Comparison of ENCODE assay signal across 1 cellular context in genomic region chr11:58774164-58774593, GRCh38.
TF ChIP-seq lines count a peak whose summit lies in the region.

No MANE protein-coding gene starts in this region.

TF ChIP-seq in K562, 482 proteins besides CTCF, POLR2A, EP300 and RAD21 (continued from another document and continues in another):
- TF ChIP-seq CREB5 (CRISPR knock-in tag; IDR thresholded peaks at IDR 0.05): no peak
- no peak for TF ChIP-seq HBP1 (CRISPR knock-in tag; IDR thresholded peaks at IDR 0.05)
- no peak for TF ChIP-seq ZNF12 (CRISPR knock-in tag; IDR thresholded peaks at IDR 0.05)
- TF ChIP-seq PYGO2 (tag; IDR thresholded peaks at IDR 0.05): peak; percentile 9; the same call in 1 of the 2 replicates
- no peak for TF ChIP-seq MGA (IDR thresholded peaks at IDR 0.05)
- no peak for TF ChIP-seq FOXO4 (CRISPR knock-in tag; IDR thresholded peaks at IDR 0.05)
- no peak for TF ChIP-seq CHAMP1 (IDR thresholded peaks at IDR 0.05)
- 0 out of 2 replicates have a peak, but pooled peaks have one; percentile 36 for TF ChIP-seq ZNF197 (CRISPR knock-in tag; IDR thresholded peaks at IDR 0.05; ENCODE audit: low read depth)
- TF ChIP-seq RBM39 (optimal IDR thresholded peaks at IDR 0.05; ENCODE audit: low read depth, low read length): no peak
- no peak for TF ChIP-seq SETDB1 (IDR thresholded peaks at IDR 0.05; ENCODE audit: low read length)
- no peak for TF ChIP-seq ZNF696 (CRISPR knock-in tag; conservative IDR thresholded peaks at IDR 0.05)
- TF ChIP-seq ZBTB34 (CRISPR knock-in tag; IDR thresholded peaks at IDR 0.05): peak; percentile 23; the same call in 1 of the 2 replicates
- TF ChIP-seq NR3C1 (CRISPR knock-in tag; IDR thresholded peaks at IDR 0.05): no peak
- no peak for TF ChIP-seq MLX (CRISPR knock-in tag; conservative IDR thresholded peaks at IDR 0.05)
- 0 out of 2 replicates have a peak, but pooled peaks have one; percentile 64 for TF ChIP-seq IFI16 (CRISPR knock-in tag; IDR thresholded peaks at IDR 0.05)
- no peak for TF ChIP-seq THRA (IDR thresholded peaks at IDR 0.05)
- TF ChIP-seq DEAF1 (CRISPR knock-in tag; IDR thresholded peaks at IDR 0.05): 0 out of 2 replicates have a peak, but pooled peaks have one; percentile 29
- 0 out of 2 replicates have a peak, but pooled peaks have one; percentile 47 for TF ChIP-seq ZNF668 (CRISPR knock-in tag; IDR thresholded peaks at IDR 0.05)
- TF ChIP-seq TFAM (CRISPR knock-in tag; conservative IDR thresholded peaks at IDR 0.05): no peak
- TF ChIP-seq CBX2 (IDR thresholded peaks at IDR 0.05; ENCODE audit: insufficient read depth, low read length, poor library complexity, severe bottlenecking): no peak
- TF ChIP-seq MTF1 (CRISPR knock-in tag; IDR thresholded peaks at IDR 0.05; ENCODE audit: borderline replicate concordance): no peak
- peak; percentile 41 to 67; a peak in 3 of 4 replicates for TF ChIP-seq FOXK2 (conservative IDR thresholded peaks at IDR 0.05 in 1 of 2, IDR thresholded peaks at IDR 0.05 in 1 of 2; ENCODE audit: low read depth in 2 of 2)
